In the genomic region with DNA sequence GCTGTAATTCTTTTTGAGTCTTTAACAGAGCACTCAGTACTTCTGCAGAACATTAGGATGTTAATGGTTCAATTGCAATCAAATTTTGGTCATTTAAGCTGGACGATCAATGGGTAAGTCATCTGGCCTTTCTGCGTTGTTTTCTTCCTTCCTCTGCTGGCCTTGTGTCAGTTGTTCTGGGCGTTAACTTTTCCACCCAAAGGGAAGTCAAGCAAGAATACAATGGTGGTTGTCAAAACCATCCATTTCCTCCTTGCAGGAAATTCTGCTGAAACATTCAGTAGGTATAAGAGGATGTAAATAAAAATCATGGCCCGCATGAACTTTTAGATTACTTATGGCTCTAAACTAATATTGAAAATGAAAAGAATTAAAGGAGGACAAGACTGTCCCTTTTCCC, we compare ENCODE assay signal across 1 cellular context.
TF ChIP-seq lines count a peak whose summit lies in the region.

No MANE protein-coding gene starts in this region.

TF ChIP-seq in endothelial cell of umbilical vein, 7 proteins besides CTCF, POLR2A, EP300 and RAD21 (continued from another document):
- TF ChIP-seq EZH2 (IDR thresholded peaks at IDR 0.05; ENCODE audit: borderline replicate concordance, low read depth, low read length, severe bottlenecking) = no peak
